13 cellular contexts compared by ENCODE assay signal in genomic region chr5:135106610-135107009, GRCh38.
DNase-seq lines count a peak whose midpoint lies in the region; ATAC-seq, FAIRE-seq and TF ChIP-seq lines count a peak whose summit lies in the region.
"Had no signal": no experiment of that assay in that cellular context is flagged by ENCODE, and none has a peak within 500 bp of the region (broad histone marks: within the 10 kb centered on the region; RNA-seq: fewer than 3 reads in every experiment).

No MANE protein-coding gene starts in this region.

- CTCF ChIA-PET in activated naive CD4-positive, alpha-beta T cell treated with anti-CD3 and anti-CD28 coated beads, Interleukin-2, amount 10 ng/mL, durations not matched to agents 7 days and 5 days (lab: Charles Lee), result no interaction called here

- H3K4me1 ChIP-seq in osteoblast (ENCODE audit: insufficient read depth, low read length) (no peaks in the 10 kb centered on the region), lower lobe of right lung (peaks cover 5% of the 10 kb centered on the region), Peyer's patch (no peaks in the 10 kb centered on the region), prostate gland (replicated peaks) (no peaks in the 10 kb centered on the region)

- no peaks in the 10 kb centered on the region for H3K36me3 Mint-ChIP-seq in activated naive CD4-positive, alpha-beta T cell treated with anti-CD3 and anti-CD28 coated beads, Interleukin-2, amount 10 ng/mL, durations not matched to agents 7 days and 5 days

- DNase-seq in activated naive CD4-positive, alpha-beta T cell treated with anti-CD3 and anti-CD28 coated beads, Interleukin-2, amount 10 ng/mL, durations not matched to agents 7 days and 5 days, result peak; percentile 10
- DNase-seq in activated naive CD4-positive, alpha-beta T cell treated with Interleukin-2 at 50 U/mL for 16 hours, result no peak
- DNase-seq in NB4 (ENCODE audit: low read depth), result peak; percentile 19
- peak; percentile 91 for DNase-seq in bronchial epithelial cell (ENCODE audit: low read depth)
- DNase-seq in osteoblast (ENCODE audit: insufficient read length, low spot score, missing footprints), result peak; percentile 32
- DNase-seq in lower lobe of right lung, result no peak
- DNase-seq in Peyer's patch, result no peak
- DNase-seq in prostate gland (ENCODE audit: low spot score), result no peak
- DNase-seq: 8988T, C1 segment of cervical spinal cord, NCI-H146, PC-3, Right ventricle myocardium superior had no signal

- no peaks in the 10 kb centered on the region for H3K9me3 ChIP-seq in osteoblast (ENCODE audit: low read depth, low read length)
- no peaks in the 10 kb centered on the region for H3K9me3 ChIP-seq in lower lobe of right lung
- H3K9me3 ChIP-seq in Peyer's patch, result no peaks in the 10 kb centered on the region
- H3K9me3 ChIP-seq in prostate gland, result no peaks in the 10 kb centered on the region

- H3K4me1 Mint-ChIP-seq in activated naive CD4-positive, alpha-beta T cell treated with anti-CD3 and anti-CD28 coated beads, Interleukin-2, amount 10 ng/mL, durations not matched to agents 7 days and 5 days, result no peaks in the 10 kb centered on the region

- H3K79me2 ChIP-seq in osteoblast (ENCODE audit: insufficient read depth, low read length), result no peaks in the 10 kb centered on the region

- H3K27ac ChIP-seq in osteoblast (ENCODE audit: low read depth, low read length), result no peak overlapping the region
- no peak overlapping the region for H3K27ac ChIP-seq in lower lobe of right lung
- no peak overlapping the region for H3K27ac ChIP-seq in Peyer's patch
- no peak overlapping the region for H3K27ac ChIP-seq in prostate gland

- peaks cover 20% of the 10 kb centered on the region for H3K27me3 Mint-ChIP-seq in activated naive CD4-positive, alpha-beta T cell treated with anti-CD3 and anti-CD28 coated beads, Interleukin-2, amount 10 ng/mL, durations not matched to agents 7 days and 5 days

- H3K9me3 Mint-ChIP-seq in activated naive CD4-positive, alpha-beta T cell treated with anti-CD3 and anti-CD28 coated beads, Interleukin-2, amount 10 ng/mL, durations not matched to agents 7 days and 5 days, result no peaks in the 10 kb centered on the region

- ATAC-seq in lower lobe of right lung, result no peak
- ATAC-seq: PC-3 had no signal

- H3K27me3 ChIP-seq in bronchial epithelial cell (ENCODE audit: control insufficient read depth, insufficient read depth, low read length) (no peaks in the 10 kb centered on the region), osteoblast (ENCODE audit: insufficient read depth, low read length) (no peaks in the 10 kb centered on the region), lower lobe of right lung (ENCODE audit: low read depth) (no peaks in the 10 kb centered on the region), Peyer's patch (no peaks in the 10 kb centered on the region), prostate gland (replicated peaks; ENCODE audit: insufficient read depth) (no peaks in the 10 kb centered on the region)

- no peak overlapping the region for H3K4me3 Mint-ChIP-seq in activated naive CD4-positive, alpha-beta T cell treated with anti-CD3 and anti-CD28 coated beads, Interleukin-2, amount 10 ng/mL, durations not matched to agents 7 days and 5 days

- intact Hi-C loops in lower lobe of right lung (cut with DNase I), result no loop called here
- intact Hi-C loops in prostate gland (cut with DNase I), result no loop called here

- H3K4me3 ChIP-seq in NB4 (ENCODE audit: low read depth, low read length), result no peak overlapping the region
- H3K4me3 ChIP-seq in bronchial epithelial cell (ENCODE audit: low read depth, low read length), result no peak overlapping the region
- H3K4me3 ChIP-seq in osteoblast (ENCODE audit: insufficient read depth, low read length), result no peak overlapping the region
- no peak overlapping the region for H3K4me3 ChIP-seq in lower lobe of right lung
- H3K4me3 ChIP-seq in Peyer's patch, result no peak overlapping the region
- no peak overlapping the region for H3K4me3 ChIP-seq in prostate gland

- H2AFZ ChIP-seq in osteoblast (ENCODE audit: low read length), result no peak overlapping the region

- TF ChIP-seq CTCF in NB4 (IDR thresholded peaks at IDR 0.05; ENCODE audit: low read depth, low read length) (no peak), bronchial epithelial cell (IDR thresholded peaks at IDR 0.05; ENCODE audit: insufficient read depth, low read length, severe bottlenecking) (no peak), osteoblast (IDR thresholded peaks at IDR 0.05; ENCODE audit: extremely low read depth, low read depth, low read length) (no peak), lower lobe of right lung (IDR thresholded peaks at IDR 0.05) (no peak), Peyer's patch (IDR thresholded peaks at IDR 0.05) (no peak), prostate gland (IDR thresholded peaks at IDR 0.05) (no peak)

- H3K27ac Mint-ChIP-seq in activated naive CD4-positive, alpha-beta T cell treated with anti-CD3 and anti-CD28 coated beads, Interleukin-2, amount 10 ng/mL, durations not matched to agents 7 days and 5 days, result no peak overlapping the region

- WGBS in prostate gland, result 55% methylated on average over 2 of the region's 2 CpGs

- no peaks in the 10 kb centered on the region for H4K20me1 ChIP-seq in osteoblast (ENCODE audit: insufficient read depth, low read length)

- no peaks in the 10 kb centered on the region for H3K36me3 ChIP-seq in bronchial epithelial cell (ENCODE audit: control insufficient read depth, insufficient read depth, low read length)
- H3K36me3 ChIP-seq in osteoblast (ENCODE audit: insufficient read depth, low read length), result no peaks in the 10 kb centered on the region
- H3K36me3 ChIP-seq in lower lobe of right lung, result no peaks in the 10 kb centered on the region
- no peaks in the 10 kb centered on the region for H3K36me3 ChIP-seq in Peyer's patch
- H3K36me3 ChIP-seq in prostate gland, result no peaks in the 10 kb centered on the region

- no peak overlapping the region for H3K4me2 ChIP-seq in osteoblast (ENCODE audit: insufficient read depth, low read length)

- peak; percentile 75 for FAIRE-seq in bronchial epithelial cell (lab: Jason Lieb, UNC)

- no peak for TF ChIP-seq POLR2A in NB4 (IDR thresholded peaks at IDR 0.05; ENCODE audit: extremely low read depth, insufficient read length)
- no peak for TF ChIP-seq POLR2A in Peyer's patch (IDR thresholded peaks at IDR 0.05)
- no peak for TF ChIP-seq POLR2A in prostate gland (IDR thresholded peaks at IDR 0.05)

Comparison
In these comparisons a context has a peak if more than half of its experiments do, and no peak if none do; other contexts are left out.
1. DNase-seq: peak in activated naive CD4-positive, alpha-beta T cell treated with anti-CD3 and anti-CD28 coated beads, Interleukin-2, amount 10 ng/mL, durations not matched to agents 7 days and 5 days (single experiment), NB4 (single experiment), bronchial epithelial cell (single experiment) and osteoblast (single experiment); none in activated naive CD4-positive, alpha-beta T cell treated with Interleukin-2 at 50 U/mL for 16 hours (single experiment), lower lobe of right lung (single experiment), Peyer's patch (0 of 3) and prostate gland (single experiment).